Comparison of ENCODE assay signal across 1 cellular context in genomic region chrX:49191033-49191871, GRCh38.
A peak's percentile ranks its signal among the peaks of the same experiment; 100 is the strongest.
TF ChIP-seq lines count a peak whose summit lies in the region.

No MANE protein-coding gene starts in this region.

TF ChIP-seq in HEK293, 187 proteins besides CTCF, POLR2A, EP300 and RAD21 (continued from another document and continues in another):
- TF ChIP-seq ZSCAN18 (tag by site-specific recombination; IDR thresholded peaks at IDR 0.05) (no peak), ZNF133 (tag by site-specific recombination; IDR thresholded peaks at IDR 0.05) (no peak), GLI4 (tag by site-specific recombination; IDR thresholded peaks at IDR 0.05) (no peak), ZNF169 (tag by site-specific recombination; IDR thresholded peaks at IDR 0.05) (no peak), ZNF701 (tag by site-specific recombination; IDR thresholded peaks at IDR 0.05) (no peak), ZBTB10 (tag by site-specific recombination; IDR thresholded peaks at IDR 0.05) (0 out of 2 replicates have a peak, but pooled peaks have one; percentile 30), ZNF391 (tag by site-specific recombination; IDR thresholded peaks at IDR 0.05; ENCODE audit: borderline replicate concordance, low read depth) (no peak), SCRT2 (tag by site-specific recombination; IDR thresholded peaks at IDR 0.05) (peak; percentile 89), PRDM2 (tag by site-specific recombination; IDR thresholded peaks at IDR 0.05; ENCODE audit: borderline replicate concordance) (no peak), ZNF692 (tag by site-specific recombination; IDR thresholded peaks at IDR 0.05) (0 out of 2 replicates have a peak, but pooled peaks have one; percentile 21), HOXD13 (CRISPR knock-in tag; IDR thresholded peaks at IDR 0.05; ENCODE audit: borderline replicate concordance) (peak; percentile 70; the same call in 1 of the 2 replicates), KLF10 (tag by site-specific recombination; IDR thresholded peaks at IDR 0.05) (0 out of 2 replicates have a peak, but pooled peaks have one; percentile 37), ZBTB8A (tag by site-specific recombination; IDR thresholded peaks at IDR 0.05) (no peak; the same call in 1 of the 2 replicates), ZNF266 (tag by site-specific recombination; IDR thresholded peaks at IDR 0.05; ENCODE audit: low read depth) (no peak), BCL11A (tag by site-specific recombination; IDR thresholded peaks at IDR 0.05; ENCODE audit: low read depth) (0 out of 2 replicates have a peak, but pooled peaks have one; percentile 46), ZNF629 (tag by site-specific recombination; IDR thresholded peaks at IDR 0.05) (peak; percentile 70), PRDM10 (tag by site-specific recombination; IDR thresholded peaks at IDR 0.05) (0 out of 2 replicates have a peak, but pooled peaks have one; percentile 67), ZBTB48 (tag by site-specific recombination; IDR thresholded peaks at IDR 0.05) (peak; percentile 14; the same call in 1 of the 2 replicates), ZNF677 (tag by site-specific recombination; IDR thresholded peaks at IDR 0.05) (no peak), ZNF600 (tag by site-specific recombination; IDR thresholded peaks at IDR 0.05) (0 out of 2 replicates have a peak, but pooled peaks have one; percentile 49), KLF1 (tag by site-specific recombination; IDR thresholded peaks at IDR 0.05) (no peak), ZNF549 (tag by site-specific recombination; IDR thresholded peaks at IDR 0.05) (no peak), ZNF211 (tag by site-specific recombination; IDR thresholded peaks at IDR 0.05; ENCODE audit: low read depth) (no peak), ZNF792 (tag by site-specific recombination; IDR thresholded peaks at IDR 0.05) (no peak), ZNF585B (tag by site-specific recombination; IDR thresholded peaks at IDR 0.05) (no peak)
- TF ChIP-seq, protein P1, sequence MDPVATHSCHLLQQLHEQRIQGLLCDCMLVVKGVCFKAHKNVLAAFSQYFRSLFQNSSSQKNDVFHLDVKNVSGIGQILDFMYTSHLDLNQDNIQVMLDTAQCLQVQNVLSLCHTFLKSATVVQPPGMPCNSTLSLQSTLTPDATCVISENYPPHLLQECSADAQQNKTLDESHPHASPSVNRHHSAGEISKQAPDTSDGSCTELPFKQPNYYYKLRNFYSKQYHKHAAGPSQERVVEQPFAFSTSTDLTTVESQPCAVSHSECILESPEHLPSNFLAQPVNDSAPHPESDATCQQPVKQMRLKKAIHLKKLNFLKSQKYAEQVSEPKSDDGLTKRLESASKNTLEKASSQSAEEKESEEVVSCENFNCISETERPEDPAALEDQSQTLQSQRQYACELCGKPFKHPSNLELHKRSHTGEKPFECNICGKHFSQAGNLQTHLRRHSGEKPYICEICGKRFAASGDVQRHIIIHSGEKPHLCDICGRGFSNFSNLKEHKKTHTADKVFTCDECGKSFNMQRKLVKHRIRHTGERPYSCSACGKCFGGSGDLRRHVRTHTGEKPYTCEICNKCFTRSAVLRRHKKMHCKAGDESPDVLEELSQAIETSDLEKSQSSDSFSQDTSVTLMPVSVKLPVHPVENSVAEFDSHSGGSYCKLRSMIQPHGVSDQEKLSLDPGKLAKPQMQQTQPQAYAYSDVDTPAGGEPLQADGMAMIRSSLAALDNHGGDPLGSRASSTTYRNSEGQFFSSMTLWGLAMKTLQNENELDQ (tag by site-specific recombination; IDR thresholded peaks at IDR 0.05; ENCODE audit: low read depth), result no peak
- TF ChIP-seq, protein P2, sequence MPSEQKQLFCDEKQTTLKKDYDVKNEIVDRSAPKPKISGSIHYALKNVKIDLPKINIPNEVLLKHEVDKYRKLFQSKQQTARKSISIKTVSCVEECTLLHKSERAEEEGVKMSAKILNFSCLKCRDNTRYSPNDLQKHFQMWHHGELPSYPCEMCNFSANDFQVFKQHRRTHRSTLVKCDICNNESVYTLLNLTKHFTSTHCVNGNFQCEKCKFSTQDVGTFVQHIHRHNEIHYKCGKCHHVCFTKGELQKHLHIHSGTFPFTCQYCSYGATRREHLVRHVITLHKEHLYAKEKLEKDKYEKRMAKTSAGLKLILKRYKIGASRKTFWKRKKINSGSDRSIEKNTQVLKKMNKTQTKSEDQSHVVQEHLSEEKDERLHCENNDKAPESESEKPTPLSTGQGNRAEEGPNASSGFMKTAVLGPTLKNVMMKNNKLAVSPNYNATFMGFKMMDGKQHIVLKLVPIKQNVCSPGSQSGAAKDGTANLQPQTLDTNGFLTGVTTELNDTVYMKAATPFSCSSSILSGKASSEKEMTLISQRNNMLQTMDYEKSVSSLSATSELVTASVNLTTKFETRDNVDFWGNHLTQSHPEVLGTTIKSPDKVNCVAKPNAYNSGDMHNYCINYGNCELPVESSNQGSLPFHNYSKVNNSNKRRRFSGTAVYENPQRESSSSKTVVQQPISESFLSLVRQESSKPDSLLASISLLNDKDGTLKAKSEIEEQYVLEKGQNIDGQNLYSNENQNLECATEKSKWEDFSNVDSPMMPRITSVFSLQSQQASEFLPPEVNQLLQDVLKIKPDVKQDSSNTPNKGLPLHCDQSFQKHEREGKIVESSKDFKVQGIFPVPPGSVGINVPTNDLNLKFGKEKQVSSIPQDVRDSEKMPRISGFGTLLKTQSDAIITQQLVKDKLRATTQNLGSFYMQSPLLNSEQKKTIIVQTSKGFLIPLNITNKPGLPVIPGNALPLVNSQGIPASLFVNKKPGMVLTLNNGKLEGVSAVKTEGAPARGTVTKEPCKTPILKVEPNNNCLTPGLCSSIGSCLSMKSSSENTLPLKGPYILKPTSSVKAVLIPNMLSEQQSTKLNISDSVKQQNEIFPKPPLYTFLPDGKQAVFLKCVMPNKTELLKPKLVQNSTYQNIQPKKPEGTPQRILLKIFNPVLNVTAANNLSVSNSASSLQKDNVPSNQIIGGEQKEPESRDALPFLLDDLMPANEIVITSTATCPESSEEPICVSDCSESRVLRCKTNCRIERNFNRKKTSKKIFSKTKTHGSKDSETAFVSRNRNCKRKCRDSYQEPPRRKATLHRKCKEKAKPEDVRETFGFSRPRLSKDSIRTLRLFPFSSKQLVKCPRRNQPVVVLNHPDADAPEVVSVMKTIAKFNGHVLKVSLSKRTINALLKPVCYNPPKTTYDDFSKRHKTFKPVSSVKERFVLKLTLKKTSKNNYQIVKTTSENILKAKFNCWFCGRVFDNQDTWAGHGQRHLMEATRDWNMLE (tag by site-specific recombination; conservative IDR thresholded peaks at IDR 0.05; ENCODE audit: low read depth), result peak; percentile 47
